Comparison of ENCODE assay signal across 8 cellular contexts in the genomic region with DNA sequence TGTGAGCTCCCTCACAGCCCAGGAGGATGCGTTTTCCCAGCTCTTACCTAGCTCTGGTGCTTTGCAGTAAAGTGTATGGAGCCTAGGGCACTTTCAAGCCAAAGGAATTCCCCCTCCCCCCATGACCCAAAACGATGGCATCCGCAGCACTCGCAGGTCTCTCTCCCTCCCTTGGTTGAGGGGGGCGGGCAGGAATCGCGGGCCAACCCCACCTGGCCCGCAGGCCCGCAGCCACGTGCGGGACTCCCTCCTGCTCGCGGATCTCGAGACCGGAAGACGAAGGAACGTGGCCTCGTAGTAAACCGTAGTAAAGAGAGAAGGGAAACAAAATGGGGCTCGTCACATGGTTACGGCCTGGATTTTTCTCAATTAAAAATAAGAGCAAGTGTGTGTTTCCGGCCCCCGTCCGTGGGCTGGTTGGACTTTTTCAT. TPM values are rescaled to one million over a fixed set of nuclear protein-coding genes. Genes with fewer than 3 reads are reported as not detected.
DNase-seq lines count a peak whose midpoint lies in the region; ATAC-seq and TF ChIP-seq lines count a peak whose summit lies in the region.

No MANE protein-coding gene starts in this region.

- H2BK15ac ChIP-seq in mesenchymal stem cell (ENCODE audit: low read depth, poor library complexity, severe bottlenecking) = peak overlapping the region; percentile 94

- no peaks in the 10 kb centered on the region for H3K9me3 Mint-ChIP-seq in effector memory CD8-positive, alpha-beta T cell

- H3K36me3 ChIP-seq in SJSA1 (peaks cover 59% of the 10 kb centered on the region), mesenchymal stem cell (ENCODE audit: control insufficient read depth in 1 of 2, insufficient read depth in 2 of 2, low read depth in 1 of 2, low read length in 2 of 2) (peaks cover 10 to 20% of the 10 kb centered on the region in 2 experiments), tibial artery (peaks cover 0 to 10% (median 2%) of the 10 kb centered on the region in 3 donors)

- peak overlapping the region in 1 of 2 experiments; percentile 86 for H3K14ac ChIP-seq in mesenchymal stem cell (ENCODE audit: low read length in 2 of 2)

- H4K8ac ChIP-seq in mesenchymal stem cell (ENCODE audit: low read length) = peak overlapping the region; percentile 63

- H2BK5ac ChIP-seq in mesenchymal stem cell (ENCODE audit: low read depth, low read length, poor library complexity, severe bottlenecking) = peak overlapping the region; percentile 91

- H2AK5ac ChIP-seq in mesenchymal stem cell (ENCODE audit: low read length, severe bottlenecking) = peak overlapping the region; percentile 70

- H3K4me3 ChIP-seq in SJSA1 = peak overlapping the region; percentile 44
- peak overlapping the region; percentile 60 to 77 for H3K4me3 ChIP-seq in mesenchymal stem cell (ENCODE audit: insufficient read depth in 1 of 2, low read depth in 1 of 2, low read length in 2 of 2)
- peak overlapping the region; percentile 69 to 83 for H3K4me3 ChIP-seq in tibial artery

- no peak overlapping the region for H2AFZ ChIP-seq in mesenchymal stem cell (ENCODE audit: low read depth, low read length)

- WGBS in mesenchymal stem cell = 22% methylated on average over 23 of the region's 24 CpGs

- H3K4ac ChIP-seq in mesenchymal stem cell (ENCODE audit: low read depth in 1 of 2, low read length in 2 of 2) = peak overlapping the region; percentile 83 to 95

- H3K27me3 ChIP-seq in SJSA1 (replicated peaks) = no peaks in the 10 kb centered on the region
- no peaks in the 10 kb centered on the region for H3K27me3 ChIP-seq in mesenchymal stem cell (ENCODE audit: control insufficient read depth in 1 of 2, insufficient read depth in 1 of 2, low read length in 2 of 2)
- H3K27me3 ChIP-seq in tibial artery = no peaks in the 10 kb centered on the region

- no peaks in the 10 kb centered on the region for H3K27me3 Mint-ChIP-seq in effector memory CD8-positive, alpha-beta T cell

- H3K9me3 ChIP-seq in SJSA1 (replicated peaks) (no peaks in the 10 kb centered on the region), mesenchymal stem cell (ENCODE audit: control insufficient read depth, low read length) (no peaks in the 10 kb centered on the region), tibial artery (no peaks in the 10 kb centered on the region)

- TF ChIP-seq CTCF in tibial artery (IDR thresholded peaks at IDR 0.05) = no peak

- H2BK12ac ChIP-seq in mesenchymal stem cell (ENCODE audit: low read length in 2 of 2) = peak overlapping the region; percentile 18 to 51

- H3K4me3 Mint-ChIP-seq in effector memory CD8-positive, alpha-beta T cell = peak overlapping the region; percentile 85 to 87

- H3K4me2 ChIP-seq in mesenchymal stem cell (ENCODE audit: low read length, poor library complexity, severe bottlenecking) = peak overlapping the region; percentile 83

- peak overlapping the region; percentile 56 to 93 for H3K18ac ChIP-seq in mesenchymal stem cell (ENCODE audit: low read depth in 1 of 2, low read length in 2 of 2)

- peak overlapping the region; percentile 95 for H3K9ac ChIP-seq in mesenchymal stem cell (ENCODE audit: low read length)

- peaks cover 8 to 11% of the 10 kb centered on the region in 2 donors for H3K4me1 Mint-ChIP-seq in effector memory CD8-positive, alpha-beta T cell (ENCODE audit: low read depth in 2 of 2)

- peak overlapping the region; percentile 60 for H4K91ac ChIP-seq in mesenchymal stem cell (ENCODE audit: low read length)

- peaks cover 11% of the 10 kb centered on the region for H3K36me3 Mint-ChIP-seq in effector memory CD8-positive, alpha-beta T cell (ENCODE audit: insufficient read depth)

- peaks cover 5% of the 10 kb centered on the region for H3K79me1 ChIP-seq in mesenchymal stem cell (replicated peaks; ENCODE audit: low read length, poor library complexity, severe bottlenecking)

- no peak overlapping the region for H3K23ac ChIP-seq in mesenchymal stem cell (ENCODE audit: low read length in 2 of 2)

- DNase-seq in NCI-H1105 treated with DMSO at 0.1 percent for 48 hours (lab: John Stamatoyannopoulos, UW) (peak; percentile 36), NCI-H1105 (lab: John Stamatoyannopoulos, UW) (no peak), SJSA1 (ENCODE audit: low read depth in 1 of 2, low spot score in 2 of 2) (peak in 1 of 2 experiments; percentile 83), mesenchymal stem cell (peak; percentile 72), tibial artery (peak in 1 of 2 donors; percentile 68)
- DNase-seq in effector memory CD8-positive, alpha-beta T cell = no peak

- H3K27ac ChIP-seq in SJSA1 (peak overlapping the region; percentile 87), mesenchymal stem cell (ENCODE audit: low read length, poor library complexity, severe bottlenecking) (peak overlapping the region; percentile 65), tibial artery (peak overlapping the region; percentile 88 to 96)

- intact Hi-C loops in tibial artery (cut with DNase I; ENCODE audit: low total_unique reads) = loop anchor here (5.0 to 10.0 kb wide), 2 partner anchors 129 to 316 kb away; no protein-coding TSS in a partner anchor

- H3K27ac Mint-ChIP-seq in effector memory CD8-positive, alpha-beta T cell = peak overlapping the region; percentile 92 to 93

- H3K4me1 ChIP-seq in SJSA1 (replicated peaks) = peaks cover 48% of the 10 kb centered on the region
- H3K4me1 ChIP-seq in mesenchymal stem cell (ENCODE audit: control insufficient read depth, insufficient read depth, low read depth, low read length) = peaks cover 15% of the 10 kb centered on the region
- H3K4me1 ChIP-seq in tibial artery = peaks cover 0 to 85% (median 47%) of the 10 kb centered on the region in 4 donors

- ATAC-seq in GM21367 (IDR thresholded peaks at IDR 0.05; ENCODE audit: unreplicated experiment) = peak; percentile 44
- ATAC-seq in HG03565 (IDR thresholded peaks at IDR 0.05; ENCODE audit: unreplicated experiment) = peak; percentile 54
- ATAC-seq in effector memory CD8-positive, alpha-beta T cell (replicated peaks) = peak; percentile 67

- H2BK120ac ChIP-seq in mesenchymal stem cell (ENCODE audit: low read depth, low read length) = peak overlapping the region; percentile 19

RNA-seq across cellular contexts. Expression of gene IRS1, which starts 8.5 kb away (rescaled TPM):
- 11.3 and 19.2 TPM in 2 replicates for total RNA-seq in SJSA1 (2014; rRNA removed; shearing (Covaris generic))
- 30.0 TPM for polyA plus RNA-seq in mesenchymal stem cell (2013, experiment 1 of 2)
- 28.7 TPM for polyA plus RNA-seq in mesenchymal stem cell (2013, experiment 2 of 2)

RNA-seq across cellular contexts. Expression of gene RHBDD1, which starts 44.8 kb away (rescaled TPM):
- 10.1 and 22.1 TPM in 2 replicates for total RNA-seq in SJSA1 (2014; rRNA removed; shearing (Covaris generic))
- polyA plus RNA-seq in mesenchymal stem cell (2013, experiment 1 of 2) = 20.6 TPM
- polyA plus RNA-seq in mesenchymal stem cell (2013, experiment 2 of 2) = 20.9 TPM

Comparison
In these comparisons a context has a peak if more than half of its experiments do, and no peak if none do; other contexts are left out.
1. DNase-seq: peak in NCI-H1105 treated with DMSO at 0.1 percent for 48 hours (single experiment) and mesenchymal stem cell (single experiment); none in NCI-H1105 (single experiment) and effector memory CD8-positive, alpha-beta T cell (0 of 3).
2. Peak in every context shown above with its lines, with median percentiles within 50 percentile points of each other: ATAC-seq, H3K27ac ChIP-seq and H3K4me3 ChIP-seq.